26 cellular contexts compared by ENCODE assay signal in the genomic region with DNA sequence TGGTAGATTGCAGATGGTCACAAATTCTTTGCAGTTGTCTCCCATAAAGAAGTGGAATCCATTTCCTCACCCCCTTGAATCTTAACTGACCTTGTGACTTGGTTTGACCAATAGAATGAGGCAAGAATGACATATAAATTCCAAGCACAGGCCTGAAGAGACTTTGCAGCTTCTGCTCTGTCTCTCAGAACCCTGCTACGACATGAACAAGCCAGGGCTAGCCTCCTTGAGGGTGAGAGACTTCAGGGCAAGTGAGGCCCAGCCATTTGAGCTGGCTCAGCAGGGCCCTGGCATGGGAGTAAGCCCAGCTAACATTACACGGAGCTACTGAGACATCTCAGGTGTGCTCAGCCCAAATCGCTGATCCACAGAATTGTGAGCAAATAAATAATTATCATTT.
DNase-seq lines count a peak whose midpoint lies in the region; ATAC-seq, FAIRE-seq and TF ChIP-seq lines count a peak whose summit lies in the region.
"Had no signal": no experiment of that assay in that cellular context is flagged by ENCODE, and none has a peak within 500 bp of the region (broad histone marks: within the 10 kb centered on the region; RNA-seq: fewer than 3 reads in every experiment).

No MANE protein-coding gene starts in this region.

- H3K23ac ChIP-seq in neuronal stem cell (ENCODE audit: low read depth, low read length, poor library complexity), result no peak overlapping the region

- CTCF ChIA-PET in PC-9 (lab: Charles Lee), result no interaction called here

- H3K9me3 ChIP-seq in PC-9 (ENCODE audit: insufficient read depth, low read depth) (no peaks in the 10 kb centered on the region; the same call in 1 of the 2 replicates), neuronal stem cell (replicated peaks in 1 of 2; ENCODE audit: control insufficient read depth in 2 of 2, insufficient read depth in 1 of 2, low read depth in 1 of 2, low read length in 2 of 2) (no peaks in the 10 kb centered on the region)
- H3K9me3 ChIP-seq: A549; BE2C; BLaER1 treated with 17β-estradiol and CSF1 and Interleukin-3, amounts not matched to agents 10 nM and 100 nM had no signal

- H3K27me3 ChIP-seq in PC-9 (ENCODE audit: insufficient read depth, low read depth) (no peaks in the 10 kb centered on the region), bronchial epithelial cell (ENCODE audit: control insufficient read depth, insufficient read depth, low read length) (no peaks in the 10 kb centered on the region), neuronal stem cell (ENCODE audit: control insufficient read depth in 3 of 3, insufficient read depth in 3 of 3, low read depth in 1 of 3, low read length in 3 of 3) (no peaks in the 10 kb centered on the region)
- H3K27me3 ChIP-seq: BE2C; BLaER1 treated with 17β-estradiol and CSF1 and Interleukin-3, amounts not matched to agents 10 nM and 100 nM had no signal

- WGBS in neuronal stem cell (ENCODE audit: extremely low coverage in 2 of 2, insufficient read length in 2 of 2, insufficient replicate concordance in 1 of 2), 2 donors, result no CpG with 5 or more reads among the region's 3 CpGs

- H2BK12ac ChIP-seq in neuronal stem cell (ENCODE audit: low read length), result no peak overlapping the region

- H3K9ac ChIP-seq in neuronal stem cell (ENCODE audit: low read depth, low read length, poor library complexity), result no peak overlapping the region
- H3K9ac ChIP-seq: BLaER1 treated with 17β-estradiol and CSF1 and Interleukin-3, amounts not matched to agents 10 nM and 100 nM had no signal

- no peak overlapping the region for H2BK5ac ChIP-seq in neuronal stem cell (ENCODE audit: low read length)

- no peak overlapping the region for H4K91ac ChIP-seq in neuronal stem cell (ENCODE audit: low read depth, low read length, poor library complexity)

- H2BK120ac ChIP-seq in neuronal stem cell (ENCODE audit: low read depth, low read length), result no peak overlapping the region

- POLR2A ChIA-PET in PC-9 (lab: Charles Lee; ENCODE audit: unreplicated experiment), result no interaction called here

- no peaks in the 10 kb centered on the region for H4K20me1 ChIP-seq in PC-9 (ENCODE audit: insufficient read depth)
- H4K20me1 ChIP-seq: BLaER1 treated with 17β-estradiol and CSF1 and Interleukin-3, amounts not matched to agents 10 nM and 100 nM had no signal

- H3K27ac ChIP-seq in PC-9, result no peak overlapping the region
- H3K27ac ChIP-seq in neuronal stem cell (replicated peaks; ENCODE audit: low read length), result no peak overlapping the region
- H3K27ac ChIP-seq: A549; BLaER1 treated with 17β-estradiol and CSF1 and Interleukin-3, amounts not matched to agents 10 nM and 100 nM had no signal

- no peak overlapping the region for H2BK15ac ChIP-seq in neuronal stem cell (ENCODE audit: low read length)

- TF ChIP-seq CTCF in PC-9 (conservative IDR thresholded peaks at IDR 0.05) (no peak), bronchial epithelial cell (IDR thresholded peaks at IDR 0.05; ENCODE audit: insufficient read depth, low read length, severe bottlenecking) (no peak)

- no peak overlapping the region for H3K4me2 ChIP-seq in PC-9
- no peak overlapping the region for H3K4me2 ChIP-seq in neuronal stem cell (ENCODE audit: insufficient read depth, low read length, poor library complexity, severe bottlenecking)
- H3K4me2 ChIP-seq: A549; BLaER1 treated with 17β-estradiol and CSF1 and Interleukin-3, amounts not matched to agents 10 nM and 100 nM; GM23338 had no signal

- H3K18ac ChIP-seq in neuronal stem cell (ENCODE audit: low read length), result peak overlapping the region; percentile 5

- H2AFZ ChIP-seq in PC-9, result 0 out of 2 replicates have a peak overlapping the region, but pooled peaks have one; percentile 18
- H2AFZ ChIP-seq in neuronal stem cell (ENCODE audit: low read length), result peak overlapping the region; percentile 58
- H2AFZ ChIP-seq: GM23338 had no signal

- H3K36me3 ChIP-seq in PC-9 (ENCODE audit: low read depth) (no peaks in the 10 kb centered on the region), bronchial epithelial cell (ENCODE audit: control insufficient read depth, insufficient read depth, low read length) (no peaks in the 10 kb centered on the region), neuronal stem cell (replicated peaks in 1 of 2; ENCODE audit: control insufficient read depth in 2 of 2, insufficient read depth in 2 of 2, low read length in 2 of 2) (no peaks in the 10 kb centered on the region)
- H3K36me3 ChIP-seq: BE2C; BLaER1 treated with 17β-estradiol and CSF1 and Interleukin-3, amounts not matched to agents 10 nM and 100 nM had no signal

- peak; percentile 42 for ATAC-seq in esophagus mucosa
- ATAC-seq: A549, GM23338, HCT116 had no signal

- no peak overlapping the region for H3K4me3 ChIP-seq in PC-9
- H3K4me3 ChIP-seq in bronchial epithelial cell (ENCODE audit: low read depth, low read length), result no peak overlapping the region
- H3K4me3 ChIP-seq in neuronal stem cell (ENCODE audit: low read length in 2 of 2), result no peak overlapping the region
- H3K4me3 ChIP-seq: A549; BLaER1 treated with 17β-estradiol and CSF1 and Interleukin-3, amounts not matched to agents 10 nM and 100 nM; GM23338 had no signal

- no peaks in the 10 kb centered on the region for H3F3A ChIP-seq in PC-9 (ENCODE audit: insufficient read depth, low read depth)

- no peak overlapping the region for H3K14ac ChIP-seq in neuronal stem cell (ENCODE audit: low read length)

- FAIRE-seq in bronchial epithelial cell (lab: Jason Lieb, UNC), result no peak
- FAIRE-seq: A549, D721Med, GM12891, GM18507 had no signal

- H3K4me1 ChIP-seq in PC-9 (replicated peaks; ENCODE audit: insufficient read depth), result no peaks in the 10 kb centered on the region
- no peaks in the 10 kb centered on the region for H3K4me1 ChIP-seq in neuronal stem cell (ENCODE audit: control insufficient read depth in 2 of 2, insufficient read depth in 1 of 2, low read depth in 1 of 2, low read length in 2 of 2)
- H3K4me1 ChIP-seq: A549; BE2C; BLaER1 treated with 17β-estradiol and CSF1 and Interleukin-3, amounts not matched to agents 10 nM and 100 nM had no signal

- BruUV-seq in PC-9 (replicated peaks; lab: Mats Ljungman, UMichigan), result no TSS peak

- no peaks in the 10 kb centered on the region for H3K79me1 ChIP-seq in neuronal stem cell (ENCODE audit: low read depth, low read length)

- H3K9me2 ChIP-seq in PC-9 (ENCODE audit: insufficient read depth), result peaks cover 13% of the 10 kb centered on the region; the same call in 1 of the 2 replicates

- no peak overlapping the region for H4K8ac ChIP-seq in neuronal stem cell (ENCODE audit: low read depth, low read length)

- H2AK5ac ChIP-seq in neuronal stem cell (ENCODE audit: low read depth, low read length), result no peak overlapping the region

- intact Hi-C loops in PC-9 (cut with micrococcal nuclease; ENCODE audit: unreplicated experiment), result no loop called here

- no peak overlapping the region for H3K4ac ChIP-seq in neuronal stem cell (ENCODE audit: low read length)

- DNase-seq in PC-9 (no peak), bronchial epithelial cell (ENCODE audit: low read depth) (peak; percentile 62), neuronal stem cell (ENCODE audit: low spot score) (no peak), kidney tubule cell (ENCODE audit: low spot score) (no peak), DMS153 treated with DMSO at 0.1 percent for 48 hours (lab: John Stamatoyannopoulos, UW; ENCODE audit: unreplicated experiment) (no peak)
- DNase-seq in activated CD4-positive, alpha-beta T cell treated with anti-CD3 and anti-CD28 coated beads, Interleukin-2, amount 50 U/mL, for 4 hours, result no peak
- no peak for DNase-seq in stimulated activated CD8-positive, alpha-beta memory T cell treated with anti-CD3 and anti-CD28 coated beads, Interleukin-4, amount 100 ng/mL, for 48 hours
- DNase-seq: 8988T; ACHN; AML-193; BE2C; CD4-positive, alpha-beta T cell; CD8-positive, alpha-beta memory T cell; DMS 273 treated with DMSO at 0.1 percent for 48 hours; DMS53; DMS79 treated with DMSO at 0.1 percent for 48 hours; GF-D8; H9 had no signal

- no peaks in the 10 kb centered on the region for H3K79me2 ChIP-seq in PC-9 (ENCODE audit: low read depth)
